In the genomic region with DNA sequence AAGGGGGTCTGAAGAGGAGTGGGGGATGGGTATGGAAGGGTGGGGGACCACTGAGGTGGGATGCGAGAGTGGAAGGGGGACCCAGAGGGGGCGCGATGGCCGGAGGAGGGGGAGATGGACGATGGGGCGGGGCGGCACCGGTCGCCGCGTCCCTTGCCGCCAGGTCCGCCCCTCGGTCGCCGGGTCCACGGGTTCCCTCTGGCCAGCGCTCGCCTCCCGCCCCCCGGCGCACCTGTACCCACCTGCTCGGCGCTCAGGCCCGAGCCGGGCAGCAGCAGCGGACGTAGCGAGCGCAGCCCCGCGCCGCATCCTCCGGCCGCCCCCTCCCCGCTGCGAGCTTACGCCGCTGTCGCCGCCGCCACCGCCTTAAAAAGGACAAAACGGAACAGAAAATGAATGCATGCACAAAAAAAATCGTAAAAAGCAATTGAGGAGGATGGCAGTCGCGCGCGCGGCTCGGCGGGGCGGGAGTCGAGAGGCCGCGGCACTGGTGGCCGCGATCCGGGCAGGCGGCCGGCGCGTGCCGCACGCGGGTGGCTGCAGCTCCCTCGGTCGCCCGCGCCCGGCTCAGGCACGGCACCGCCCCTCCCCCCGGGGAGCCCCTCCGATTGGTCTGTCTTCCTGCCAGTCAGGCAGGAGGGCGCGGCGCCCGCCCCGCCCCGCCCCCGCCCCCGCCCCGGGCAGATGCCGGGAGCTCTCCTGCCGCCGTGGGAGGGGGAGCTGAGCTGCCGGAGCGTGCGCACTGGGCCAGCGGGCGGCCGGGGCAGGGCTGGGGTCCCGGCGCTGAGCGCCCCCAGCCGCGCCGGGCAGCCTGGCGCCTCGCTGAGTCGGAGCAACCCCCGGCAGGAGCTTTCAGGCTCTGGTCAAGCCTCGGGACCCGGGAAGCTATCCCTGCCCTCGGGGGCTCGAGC, we compare ENCODE assay signal across 8 cellular contexts. TPM values are rescaled to one million over a fixed set of nuclear protein-coding genes. Genes with fewer than 3 reads are reported as not detected.
A peak's percentile ranks its signal among the peaks of the same experiment; 100 is the strongest.
DNase-seq lines count a peak whose midpoint lies in the region; ATAC-seq, FAIRE-seq and TF ChIP-seq lines count a peak whose summit lies in the region.

TSS of gene JAKMIP1 (minus strand) at position 539 of the 911 bp plus-strand sequence. CDS start 87,699 bp downstream, outside the sequence.

- H3K4me1 Mint-ChIP-seq in astrocyte (ENCODE audit: low read depth, unreplicated experiment), result no peaks in the 10 kb centered on the region
- peaks cover 3% of the 10 kb centered on the region for H3K4me1 Mint-ChIP-seq in CD14-positive monocyte

- DNase-seq in COR-L47 (lab: John Stamatoyannopoulos, UW) (peak; percentile 79), T-helper 2 cell (peak; percentile 79 to 91 (median 86)), astrocyte (ENCODE audit: low read depth) (peak; percentile 41), spleen (peak; percentile 89), CD14-positive monocyte (ENCODE audit: low spot score) (no peak)

- H3K4me3 ChIP-seq in astrocyte (ENCODE audit: insufficient read depth, low read depth, low read length) (peak within 1 kb of the TSS; percentile 39), iPS-11a (ENCODE audit: low read depth, low read length) (peak within 1 kb of the TSS; percentile 61), spleen (peak within 1 kb of the TSS; percentile 52 to 81 (median 58))

- WGBS in spleen, 5 donors, result 1 to 2% (median 1%) methylated on average over 70 to 107 of the region's 107 CpGs

- H3K4me2 ChIP-seq in astrocyte (ENCODE audit: low read length), result peak within 1 kb of the TSS; percentile 84

- TF ChIP-seq CTCF in astrocyte (IDR thresholded peaks at IDR 0.05; ENCODE audit: insufficient read depth, low read depth, low read length), result no peak
- no peak for TF ChIP-seq CTCF in spleen (IDR thresholded peaks at IDR 0.05 in 8 of 11, conservative IDR thresholded peaks at IDR 0.05 in 3 of 11)
- TF ChIP-seq CTCF in CD14-positive monocyte (IDR thresholded peaks at IDR 0.05), result no peak

- no peaks in the 10 kb centered on the region for H4K20me1 ChIP-seq in astrocyte (ENCODE audit: insufficient read depth, low read length)

- H3K36me3 Mint-ChIP-seq in astrocyte (ENCODE audit: low read depth, unreplicated experiment) (no peaks in the 10 kb centered on the region), CD14-positive monocyte (peaks cover 3 to 6% of the 10 kb centered on the region in 2 donors)

- peak within 1 kb of the TSS; percentile 56 for H2AFZ ChIP-seq in astrocyte (ENCODE audit: low read depth, low read length)

- intact Hi-C loops in spleen (cut with DNase I; ENCODE audit: low total_unique reads), result no loop called here
- intact Hi-C loops in CD14-positive monocyte (cut with micrococcal nuclease), result no loop called here

- H3K36me3 ChIP-seq in astrocyte (ENCODE audit: insufficient read depth, low read length) (no peaks in the 10 kb centered on the region), spleen (no peaks in the 10 kb centered on the region)

- H3K27me3 ChIP-seq in astrocyte (ENCODE audit: insufficient read depth, low read length), result peaks cover 21% of the 10 kb centered on the region
- peaks cover 0 to 78% (median 58%) of the 10 kb centered on the region in 7 donors for H3K27me3 ChIP-seq in spleen (replicated peaks in 1 of 7)

- FAIRE-seq in astrocyte (lab: Jason Lieb, UNC), result no peak

- ATAC-seq in GM19452 (IDR thresholded peaks at IDR 0.05; ENCODE audit: unreplicated experiment) (peak; percentile 81), HG03565 (IDR thresholded peaks at IDR 0.05; ENCODE audit: unreplicated experiment) (peak; percentile 76)

- no peak for TF ChIP-seq POLR2A in spleen (IDR thresholded peaks at IDR 0.05)

- H3K4me1 ChIP-seq in astrocyte (ENCODE audit: insufficient read depth, low read length) (peaks cover 3% of the 10 kb centered on the region), spleen (peaks cover 4 to 45% (median 22%) of the 10 kb centered on the region in 6 donors)

- H3K9me3 ChIP-seq in astrocyte (ENCODE audit: insufficient read depth, low read depth, low read length) (no peaks in the 10 kb centered on the region), spleen (peaks cover 0 to 13% (median 7%) of the 10 kb centered on the region in 8 donors)

- H3K9me3 Mint-ChIP-seq in astrocyte (ENCODE audit: unreplicated experiment) (peaks cover 7% of the 10 kb centered on the region), CD14-positive monocyte (peaks cover 9 to 23% (median 15%) of the 10 kb centered on the region in 7 donors)

- no peak within 1 kb of the TSS for H3K9ac ChIP-seq in astrocyte (ENCODE audit: low read length)

- H3K4me3 Mint-ChIP-seq in astrocyte (ENCODE audit: unreplicated experiment), result peak within 1 kb of the TSS; percentile 77
- peak within 1 kb of the TSS in 1 of 2 donors; percentile 92 for H3K4me3 Mint-ChIP-seq in CD14-positive monocyte

- H3K27me3 Mint-ChIP-seq in astrocyte (ENCODE audit: low read depth, unreplicated experiment) (peaks cover 72% of the 10 kb centered on the region), CD14-positive monocyte (ENCODE audit: low read depth in 3 of 3) (peaks cover 38 to 65% (median 46%) of the 10 kb centered on the region in 3 donors)

- no peak within 1 kb of the TSS for H3K27ac Mint-ChIP-seq in astrocyte (ENCODE audit: unreplicated experiment)
- no peak within 1 kb of the TSS for H3K27ac Mint-ChIP-seq in CD14-positive monocyte

- H3K79me2 ChIP-seq in astrocyte (ENCODE audit: insufficient read depth, low read length), result no peaks in the 10 kb centered on the region

- no peak within 1 kb of the TSS for H3K27ac ChIP-seq in astrocyte (ENCODE audit: low read depth, low read length)
- peak within 1 kb of the TSS in 5 of 8 donors; percentile 31 to 87 (median 68) for H3K27ac ChIP-seq in spleen

RNA-seq across cellular contexts. Expression of gene JAKMIP1, which starts in this region (rescaled TPM):
- total RNA-seq in astrocyte (0.50 and 0.79 TPM in 2 replicates), spleen (1 to 10 TPM; 1.5 to 8.7 (median 3.4) TPM)
- polyA plus RNA-seq in spleen (1 to 10 TPM in 1 of 3 donors, under 1 TPM in 2; 0.37 to 1.2 (median 0.77) TPM), CD14-positive monocyte (under 1 TPM in 1 of 2 donors, not detected in 1; 0.08 TPM)

Comparison
In these comparisons a context has a peak if more than half of its experiments do, and no peak if none do; other contexts are left out.
1. Peak in DNase-seq, H3K4me3 ChIP-seq and H3K4me2 ChIP-seq in astrocyte; RNA of the gene not detected or under 1 TPM.